In the genomic region with DNA sequence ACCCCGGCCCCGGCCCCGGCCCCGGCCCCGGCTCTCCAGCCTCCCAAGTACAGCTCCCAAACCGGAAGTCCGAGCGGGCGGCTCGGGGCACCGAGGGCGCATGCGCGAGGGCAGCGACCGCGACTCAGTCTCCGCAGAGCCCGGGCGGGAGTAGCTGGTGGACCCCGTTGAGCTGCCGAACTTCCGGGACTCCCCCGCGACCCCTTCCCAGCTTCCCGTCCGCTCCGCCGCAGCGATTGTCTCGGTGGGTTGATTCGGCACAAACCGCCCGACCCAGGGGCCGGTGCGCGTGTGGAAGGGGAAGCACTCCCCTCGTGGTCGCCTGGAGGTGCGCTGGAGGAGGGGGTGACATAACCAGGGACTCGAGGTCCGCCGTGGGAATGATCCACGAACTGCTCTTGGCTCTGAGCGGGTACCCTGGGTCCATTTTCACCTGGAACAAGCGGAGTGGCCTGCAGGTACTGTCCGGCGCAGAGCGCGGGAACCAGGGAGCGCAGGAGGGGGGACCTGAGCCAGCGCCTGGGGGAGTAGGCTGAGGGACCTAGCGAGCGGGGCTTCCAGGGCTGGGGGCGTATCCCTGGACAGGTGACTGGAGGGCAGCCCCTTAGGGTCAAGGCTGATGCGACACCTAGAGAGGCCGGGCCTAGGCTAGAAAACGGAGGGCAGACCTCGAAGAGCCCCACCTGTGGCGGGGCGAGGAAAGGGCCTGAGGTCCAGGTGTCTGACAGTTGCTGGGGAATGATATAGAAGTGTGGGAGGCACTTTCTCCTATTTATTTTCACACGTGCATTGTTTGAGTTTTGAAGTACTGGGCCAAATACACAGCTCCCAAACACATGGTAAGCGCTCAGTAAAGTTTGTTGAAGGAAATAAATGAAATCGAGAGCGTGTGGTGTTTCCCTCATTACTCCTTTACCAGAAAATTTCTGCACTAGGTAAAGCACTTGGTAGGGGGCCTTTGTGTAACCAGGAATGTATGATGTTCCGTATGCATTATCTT, we compare ENCODE assay signal across 8 cellular contexts. TPM values are rescaled to one million over a fixed set of nuclear protein-coding genes. Genes with fewer than 3 reads are reported as not detected.
A peak's percentile ranks its signal among the peaks of the same experiment; 100 is the strongest.
DNase-seq lines count a peak whose midpoint lies in the region; ATAC-seq and TF ChIP-seq lines count a peak whose summit lies in the region.

A gene with protein sequence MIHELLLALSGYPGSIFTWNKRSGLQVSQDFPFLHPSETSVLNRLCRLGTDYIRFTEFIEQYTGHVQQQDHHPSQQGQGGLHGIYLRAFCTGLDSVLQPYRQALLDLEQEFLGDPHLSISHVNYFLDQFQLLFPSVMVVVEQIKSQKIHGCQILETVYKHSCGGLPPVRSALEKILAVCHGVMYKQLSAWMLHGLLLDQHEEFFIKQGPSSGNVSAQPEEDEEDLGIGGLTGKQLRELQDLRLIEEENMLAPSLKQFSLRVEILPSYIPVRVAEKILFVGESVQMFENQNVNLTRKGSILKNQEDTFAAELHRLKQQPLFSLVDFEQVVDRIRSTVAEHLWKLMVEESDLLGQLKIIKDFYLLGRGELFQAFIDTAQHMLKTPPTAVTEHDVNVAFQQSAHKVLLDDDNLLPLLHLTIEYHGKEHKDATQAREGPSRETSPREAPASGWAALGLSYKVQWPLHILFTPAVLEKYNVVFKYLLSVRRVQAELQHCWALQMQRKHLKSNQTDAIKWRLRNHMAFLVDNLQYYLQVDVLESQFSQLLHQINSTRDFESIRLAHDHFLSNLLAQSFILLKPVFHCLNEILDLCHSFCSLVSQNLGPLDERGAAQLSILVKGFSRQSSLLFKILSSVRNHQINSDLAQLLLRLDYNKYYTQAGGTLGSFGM (plus strand): TSS at position 127 of the 1,000 bp plus-strand sequence. CDS start 254 bp downstream, at position 381.
A gene (minus strand): TSS at position 69 of the 1,000 bp plus-strand sequence. CDS start 1,130 bp downstream, outside the sequence.

- POLR2A ChIA-PET in SK-N-SH (lab: Yijun Ruan, JAX): interaction anchor here (0.6 to 2.0 kb wide), 5 partner anchors 10 to 140 kb away, joined by 3 to 7 read pairs (median 3); no protein-coding TSS in a partner anchor

- no peak for TF ChIP-seq RAD21 in SK-N-SH (IDR thresholded peaks at IDR 0.05; ENCODE audit: low read length)

- 4% methylated on average over 18 of the region's 66 CpGs for WGBS in SK-N-SH (ENCODE audit: low lambda C conversion rate)

- H3K9me3 Mint-ChIP-seq in glutamatergic neuron (ENCODE audit: unreplicated experiment) (peaks cover 10% of the 10 kb centered on the region), osteocyte (ENCODE audit: unreplicated experiment) (peaks cover 10% of the 10 kb centered on the region)

- H3K4me2 ChIP-seq in MM.1S (ENCODE audit: low read depth, low read length) (peak within 1 kb of the TSS; percentile 98), SK-N-SH (peak within 1 kb of the TSS; percentile 80)

- H3K27me3 Mint-ChIP-seq in glutamatergic neuron (ENCODE audit: unreplicated experiment) (peaks cover 6% of the 10 kb centered on the region), osteocyte (ENCODE audit: unreplicated experiment) (no peaks in the 10 kb centered on the region)

- H3K36me3 Mint-ChIP-seq in glutamatergic neuron (ENCODE audit: unreplicated experiment): peaks cover 18% of the 10 kb centered on the region
- peaks cover 35% of the 10 kb centered on the region for H3K36me3 Mint-ChIP-seq in osteocyte (ENCODE audit: unreplicated experiment)

- H3K27ac Mint-ChIP-seq in glutamatergic neuron (ENCODE audit: unreplicated experiment): peak within 1 kb of the TSS; percentile 93
- H3K27ac Mint-ChIP-seq in osteocyte (ENCODE audit: unreplicated experiment): peak within 1 kb of the TSS; percentile 72

- H3K4me3 ChIP-seq in MM.1S (ENCODE audit: low read length) (peak within 1 kb of the TSS; percentile 81), SK-N-SH (ENCODE audit: low read depth in 2 of 2, low read length in 1 of 2) (peak within 1 kb of the TSS; percentile 67 to 82), thoracic aorta (peak within 1 kb of the TSS; percentile 87)

- peaks cover 31% of the 10 kb centered on the region for H3K4me1 Mint-ChIP-seq in glutamatergic neuron (ENCODE audit: low read depth, unreplicated experiment)
- peaks cover 36% of the 10 kb centered on the region for H3K4me1 Mint-ChIP-seq in osteocyte (ENCODE audit: unreplicated experiment)

- peak; percentile 83 for ATAC-seq in thoracic aorta (ENCODE audit: insufficient number of reproducible peaks, low FRiP score, low read depth)

- TF ChIP-seq EP300 in SK-N-SH (IDR thresholded peaks at IDR 0.05; ENCODE audit: borderline replicate concordance in 1 of 2, low read depth in 1 of 2, low read length in 1 of 2): no peak

- H3K9me2 ChIP-seq in MM.1S (replicated peaks; ENCODE audit: insufficient read depth, low read length) (no peaks in the 10 kb centered on the region), SK-N-SH (no peaks in the 10 kb centered on the region)

- H3K9me3 ChIP-seq in MM.1S (replicated peaks; ENCODE audit: insufficient read depth, low read length) (no peaks in the 10 kb centered on the region), SK-N-SH (no peaks in the 10 kb centered on the region), thoracic aorta (no peaks in the 10 kb centered on the region)

- H3K9ac ChIP-seq in MM.1S (ENCODE audit: low read length) (peak within 1 kb of the TSS; percentile 85), SK-N-SH (peak within 1 kb of the TSS; percentile 70)

- H3K27ac ChIP-seq in MM.1S (ENCODE audit: low read length): peak within 1 kb of the TSS; percentile 26; the same call in 1 of the 2 replicates
- H3K27ac ChIP-seq in SK-N-SH (ENCODE audit: low read depth in 2 of 2, low read length in 1 of 2): peak within 1 kb of the TSS; percentile 26 to 76; a peak in 3 of 4 replicates
- H3K27ac ChIP-seq in thoracic aorta: peak within 1 kb of the TSS; percentile 16 to 37

- CTCF ChIA-PET in SK-N-SH (lab: Yijun Ruan, JAX): interaction anchor here (0.6 to 2.1 kb wide), 10 partner anchors 11 to 159 kb away, joined by 3 to 8 read pairs (median 3); no protein-coding TSS in a partner anchor

- H3K79me2 ChIP-seq in MM.1S (ENCODE audit: low read length) (peaks cover 67% of the 10 kb centered on the region), SK-N-SH (ENCODE audit: insufficient read depth) (peaks cover 45% of the 10 kb centered on the region)

- DNase-seq in ELR (ENCODE audit: low read depth) (peak; percentile 83), H4 (ENCODE audit: low spot score) (peak; percentile 60), MM.1S (peak; percentile 86), SK-N-SH (peak; percentile 99), glutamatergic neuron (peak; percentile 95), osteocyte (ENCODE audit: extremely low spot score, unreplicated experiment) (peak; percentile 97), thoracic aorta (ENCODE audit: low spot score) (peak; percentile 6)
- peak; percentile 78 for DNase-seq in activated naive CD4-positive, alpha-beta T cell treated with anti-CD3 and anti-CD28 coated beads, Interleukin-2, amount 50 U/mL, for 16 hours

- peaks cover 18% of the 10 kb centered on the region for H3K4me1 ChIP-seq in MM.1S (ENCODE audit: low read length)
- H3K4me1 ChIP-seq in SK-N-SH (ENCODE audit: control insufficient read depth in 1 of 2, insufficient read depth in 2 of 2, low read depth in 1 of 2, low read length in 1 of 2): peaks cover 6 to 16% of the 10 kb centered on the region in 2 experiments; a peak in 2 of 4 replicates
- peaks cover 14 to 39% of the 10 kb centered on the region in 2 donors for H3K4me1 ChIP-seq in thoracic aorta (ENCODE audit: control insufficient read depth in 1 of 2, low read depth in 2 of 2)

- peak within 1 kb of the TSS; percentile 91 for H3K4me3 Mint-ChIP-seq in glutamatergic neuron (ENCODE audit: unreplicated experiment)
- peak within 1 kb of the TSS; percentile 86 for H3K4me3 Mint-ChIP-seq in osteocyte (ENCODE audit: unreplicated experiment)

- H3K36me3 ChIP-seq in MM.1S (replicated peaks; ENCODE audit: insufficient read depth, low read length): no peaks in the 10 kb centered on the region; the same call in 1 of the 2 replicates
- peaks cover 22 to 29% of the 10 kb centered on the region in 2 experiments for H3K36me3 ChIP-seq in SK-N-SH (replicated peaks in 1 of 2; ENCODE audit: control insufficient read depth in 1 of 2, insufficient read depth in 2 of 2, low read length in 1 of 2)
- peaks cover 4% of the 10 kb centered on the region for H3K36me3 ChIP-seq in thoracic aorta

- no peaks in the 10 kb centered on the region for H3K27me3 ChIP-seq in MM.1S (replicated peaks; ENCODE audit: insufficient read depth, low read length)
- no peaks in the 10 kb centered on the region for H3K27me3 ChIP-seq in SK-N-SH (ENCODE audit: insufficient read depth)
- H3K27me3 ChIP-seq in thoracic aorta (replicated peaks; ENCODE audit: insufficient read depth): no peaks in the 10 kb centered on the region

- peak; percentile 62 for TF ChIP-seq CTCF in MM.1S (IDR thresholded peaks at IDR 0.05; ENCODE audit: low read length)
- peak; percentile 48 for TF ChIP-seq CTCF in SK-N-SH (IDR thresholded peaks at IDR 0.05)
- TF ChIP-seq CTCF in glutamatergic neuron (IDR thresholded peaks at IDR 0.05; ENCODE audit: partially characterized antibody, unreplicated experiment): no peak
- peak; percentile 35 for TF ChIP-seq CTCF in osteocyte (IDR thresholded peaks at IDR 0.05)
- no peak for TF ChIP-seq CTCF in thoracic aorta (IDR thresholded peaks at IDR 0.05)

- H2AFZ ChIP-seq in MM.1S (ENCODE audit: low read length): peak within 1 kb of the TSS; percentile 98
- peak within 1 kb of the TSS; percentile 96 for H2AFZ ChIP-seq in SK-N-SH (ENCODE audit: low read depth)

- 0 out of 2 replicates have a peak, but pooled peaks cover 5% of the 10 kb centered on the region for H4K20me1 ChIP-seq in MM.1S (ENCODE audit: insufficient read depth, low read length)
- H4K20me1 ChIP-seq in SK-N-SH (ENCODE audit: insufficient read depth): no peaks in the 10 kb centered on the region

- H3F3A ChIP-seq in MM.1S (ENCODE audit: insufficient read depth, low read length): no peaks in the 10 kb centered on the region
- H3F3A ChIP-seq in SK-N-SH (replicated peaks; ENCODE audit: insufficient read depth): no peaks in the 10 kb centered on the region

TF ChIP-seq in SK-N-SH, 30 proteins besides CTCF, POLR2A, EP300 and RAD21 (continues in another document):
- no peak for TF ChIP-seq YY1 (IDR thresholded peaks at IDR 0.05; ENCODE audit: low read depth)

RNA-seq across cellular contexts. Expression of the first gene that starts in this region (rescaled TPM):
- total RNA-seq in H4 (2014; rRNA removed; shearing (Covaris generic)): 12.4 and 19.0 TPM in 2 replicates
- polyA plus RNA-seq in SK-N-SH (2012; rRNA removed): 6.6 and 8.5 TPM in 2 replicates
- 5.2 and 6.9 TPM in 2 replicates for polyA plus RNA-seq in SK-N-SH (2012; cell fraction: cytosol; rRNA removed)
- polyA plus RNA-seq in SK-N-SH (2012; cell fraction: nucleus; rRNA removed): 7.3 and 10.9 TPM in 2 replicates
- total RNA-seq in glutamatergic neuron (ENCODE audit: unreplicated experiment) (29.9 TPM), osteocyte (19.8 TPM in 2 replicates), thoracic aorta (10 to 100 TPM; 18.8 to 36.0 TPM)

RNA-seq across cellular contexts. Expression of the second gene that starts in this region (rescaled TPM):
- total RNA-seq in H4 (2014; rRNA removed; shearing (Covaris generic)): 9.2 and 14.5 TPM in 2 replicates
- 5.7 and 7.0 TPM in 2 replicates for polyA plus RNA-seq in SK-N-SH (2012; rRNA removed)
- 6.2 and 6.8 TPM in 2 replicates for polyA plus RNA-seq in SK-N-SH (2012; cell fraction: cytosol; rRNA removed)
- 18.7 and 19.8 TPM in 2 replicates for polyA plus RNA-seq in SK-N-SH (2012; cell fraction: nucleus; rRNA removed)
- total RNA-seq in glutamatergic neuron (ENCODE audit: unreplicated experiment): 118 TPM
- total RNA-seq in osteocyte: 25.8 and 28.3 TPM in 2 replicates
- 10 to 100 TPM; 13.9 to 19.1 TPM for total RNA-seq in thoracic aorta

Comparison
In these comparisons a context has a peak if more than half of its experiments do, and no peak if none do; other contexts are left out.
1. Peak in every context shown above with its lines: DNase-seq, ATAC-seq, H3K4me3 ChIP-seq and H3K27ac ChIP-seq.
2. DNase-seq: peak in every context shown above with its lines; median percentile 99 in SK-N-SH; 97 in osteocyte; 95 in glutamatergic neuron; 86 in MM.1S; 83 in ELR; 78 in activated naive CD4-positive, alpha-beta T cell treated with anti-CD3 and anti-CD28 coated beads, Interleukin-2, amount 50 U/mL, for 16 hours; 60 in H4; 6 in thoracic aorta.
3. CTCF ChIP-seq: peak in MM.1S (single experiment), SK-N-SH (single experiment) and osteocyte (single experiment); none in glutamatergic neuron (single experiment) and thoracic aorta (single experiment).